In the genomic region with DNA sequence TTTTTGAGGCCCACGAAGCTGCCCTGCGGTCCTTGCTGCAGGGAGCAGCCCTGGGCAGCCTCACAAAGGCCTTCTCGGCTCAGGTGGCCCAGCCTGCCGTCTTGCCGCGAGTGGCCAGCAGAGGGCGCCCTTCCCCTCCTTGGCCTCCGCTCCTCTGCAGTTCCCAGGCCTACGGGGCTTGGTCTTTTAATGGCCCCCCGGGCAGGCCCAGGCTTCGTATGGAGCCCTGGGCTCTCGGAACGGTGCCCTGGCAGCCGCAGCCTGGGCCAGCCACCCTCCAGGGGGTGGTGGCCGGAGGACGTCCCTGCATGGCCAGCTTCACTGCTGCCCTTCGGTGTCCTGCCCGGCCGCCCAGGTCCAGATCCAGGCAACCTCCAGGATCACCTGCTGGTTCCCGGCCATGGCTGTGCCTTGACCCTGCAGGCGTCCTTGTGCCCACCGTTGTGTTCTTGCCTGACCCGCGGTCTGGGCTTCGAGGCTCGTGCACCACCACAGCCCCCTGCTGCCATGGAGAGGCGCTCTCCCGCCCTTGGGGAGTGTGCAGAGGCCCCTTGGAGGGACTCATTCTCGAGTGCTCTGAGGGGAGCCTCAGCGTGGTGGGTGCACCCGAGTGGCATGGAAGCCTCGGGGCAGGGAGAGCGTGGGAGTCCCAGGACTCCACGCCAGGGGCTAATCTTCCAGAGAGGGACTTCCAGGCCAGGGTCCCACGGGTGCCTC, we compare ENCODE assay signal across 8 cellular contexts. TPM values are rescaled to one million over a fixed set of nuclear protein-coding genes. Genes with fewer than 3 reads are reported as not detected.
DNase-seq lines count a peak whose midpoint lies in the region; ATAC-seq and TF ChIP-seq lines count a peak whose summit lies in the region.

No MANE protein-coding gene starts in this region.

- no peaks in the 10 kb centered on the region for H3K9me3 Mint-ChIP-seq in glutamatergic neuron (ENCODE audit: unreplicated experiment)

- no peak overlapping the region for H3K27ac ChIP-seq in HL-60 (replicated peaks)
- H3K27ac ChIP-seq in RWPE2 (ENCODE audit: poor library complexity, severe bottlenecking), result no peak overlapping the region

- H3K9me3 ChIP-seq in RWPE2 (ENCODE audit: severe bottlenecking), result no peaks in the 10 kb centered on the region

- H3K4me3 ChIP-seq in HL-60 (replicated peaks; ENCODE audit: insufficient read depth, low read length), result no peak overlapping the region
- no peak overlapping the region for H3K4me3 ChIP-seq in RWPE2 (ENCODE audit: severe bottlenecking)

- H3K4me1 ChIP-seq in RWPE2 (ENCODE audit: insufficient read depth, poor library complexity, severe bottlenecking), result no peaks in the 10 kb centered on the region

- H3K4me1 Mint-ChIP-seq in glutamatergic neuron (ENCODE audit: low read depth, unreplicated experiment), result no peaks in the 10 kb centered on the region

- peaks cover 4% of the 10 kb centered on the region for H3K27me3 Mint-ChIP-seq in glutamatergic neuron (ENCODE audit: unreplicated experiment)

- DNase-seq in CD1c-positive myeloid dendritic cell (ENCODE audit: extremely low spot score), result peak; percentile 67
- DNase-seq in HL-60 (ENCODE audit: low read depth in 1 of 2, low spot score in 1 of 2), result peak; percentile 21 to 46
- DNase-seq in RWPE2 (ENCODE audit: low spot score), result no peak
- DNase-seq in activated naive CD4-positive, alpha-beta T cell (lab: John Stamatoyannopoulos, UW), result peak; percentile 47 to 79 (median 63)
- peak; percentile 93 for DNase-seq in glutamatergic neuron
- DNase-seq in retina, result peak; percentile 94
- DNase-seq in SHP77 treated with DMSO at 0.1 percent for 48 hours (lab: John Stamatoyannopoulos, UW), result no peak

- no peaks in the 10 kb centered on the region for H3K27me3 ChIP-seq in HL-60 (ENCODE audit: insufficient read depth, poor library complexity, severe bottlenecking)
- no peaks in the 10 kb centered on the region for H3K27me3 ChIP-seq in RWPE2 (ENCODE audit: insufficient read depth, poor library complexity, severe bottlenecking)

- peak; percentile 52 for ATAC-seq in RWPE2 (ENCODE audit: low read depth)
- ATAC-seq in GM18907 (IDR thresholded peaks at IDR 0.05; ENCODE audit: unreplicated experiment), result no peak

- no peaks in the 10 kb centered on the region for H3K36me3 Mint-ChIP-seq in glutamatergic neuron (ENCODE audit: unreplicated experiment)

- TF ChIP-seq CTCF in HL-60 (IDR thresholded peaks at IDR 0.05; ENCODE audit: insufficient read depth, low read length) (peak; percentile 70), RWPE2 (IDR thresholded peaks at IDR 0.05; ENCODE audit: poor library complexity, severe bottlenecking) (peak; percentile 93), glutamatergic neuron (IDR thresholded peaks at IDR 0.05; ENCODE audit: partially characterized antibody, unreplicated experiment) (peak; percentile 99)

- H3K27ac Mint-ChIP-seq in glutamatergic neuron (ENCODE audit: unreplicated experiment), result no peak overlapping the region

- H3K4me3 Mint-ChIP-seq in glutamatergic neuron (ENCODE audit: unreplicated experiment), result no peak overlapping the region

- H3K36me3 ChIP-seq in RWPE2 (ENCODE audit: low read depth), result no peaks in the 10 kb centered on the region

RNA-seq across cellular contexts. Expression of a gene that starts 9.4 kb away (rescaled TPM):
- not detected for total RNA-seq in glutamatergic neuron (ENCODE audit: unreplicated experiment)

RNA-seq across cellular contexts. Expression of a gene that starts 43.5 kb away (rescaled TPM):
- total RNA-seq in glutamatergic neuron (ENCODE audit: unreplicated experiment), result 5.9 TPM

Comparison
In these comparisons a context has a peak if more than half of its experiments do, and no peak if none do; other contexts are left out.
1. DNase-seq: peak in CD1c-positive myeloid dendritic cell (single experiment), HL-60 (2 of 2), activated naive CD4-positive, alpha-beta T cell (4 of 4), glutamatergic neuron (single experiment) and retina (single experiment); none in RWPE2 (single experiment) and SHP77 treated with DMSO at 0.1 percent for 48 hours (single experiment).
2. Peak in every context shown above with its lines, with median percentiles within 50 percentile points of each other: CTCF ChIP-seq.